9 cellular contexts compared by ENCODE assay signal in the genomic region with DNA sequence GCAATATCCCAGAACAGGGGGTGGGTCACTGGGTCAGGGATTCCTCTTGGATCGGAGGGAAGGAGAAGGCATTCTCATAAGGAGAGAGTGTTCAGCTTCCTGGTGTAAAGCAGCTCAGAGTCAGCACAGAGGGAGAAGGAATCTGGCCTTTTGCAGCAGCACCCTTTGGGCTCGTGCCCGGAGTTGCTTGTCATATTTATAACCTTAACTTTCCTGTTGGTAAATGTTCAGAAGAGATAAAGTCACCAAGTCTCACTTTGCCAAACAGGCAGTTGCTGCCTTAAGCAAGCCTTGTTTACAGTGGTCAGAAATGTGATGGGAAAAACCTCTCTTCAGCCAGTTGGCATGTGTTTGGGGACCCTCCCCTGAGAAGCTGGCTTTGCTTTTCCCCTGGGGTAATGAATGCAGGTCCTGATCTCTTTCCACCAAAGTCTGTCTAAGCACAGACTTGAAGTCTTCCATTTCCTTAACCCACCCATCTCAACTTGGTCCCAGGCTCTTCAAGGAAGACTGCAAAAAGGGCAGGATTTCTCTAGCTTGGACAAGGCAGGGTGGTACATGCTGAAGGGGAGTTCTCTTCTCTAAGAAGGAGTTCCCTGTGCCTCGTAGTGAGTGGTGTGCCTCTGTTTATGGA.
DNase-seq lines count a peak whose midpoint lies in the region; ATAC-seq, FAIRE-seq and TF ChIP-seq lines count a peak whose summit lies in the region.
"Had no signal": no experiment of that assay in that cellular context is flagged by ENCODE, and none has a peak within 500 bp of the region (broad histone marks: within the 10 kb centered on the region; RNA-seq: fewer than 3 reads in every experiment).

No MANE protein-coding gene starts in this region.

- DNase-seq in AG08395 (ENCODE audit: low spot score), result peak; percentile 85
- DNase-seq in T-helper 17 cell, result no peak
- peak; percentile 43 for DNase-seq in fibroblast of peridontal ligament (ENCODE audit: extremely low read depth)
- peak; percentile 81 to 92 (median 90) for DNase-seq in pancreas
- DNase-seq in iPS-NIHi7 (ENCODE audit: extremely low spot score), result no peak
- DNase-seq in DMS114 treated with DMSO at 0.1 percent for 48 hours (lab: John Stamatoyannopoulos, UW; ENCODE audit: unreplicated experiment), result no peak
- DNase-seq in SW480 (ENCODE audit: low spot score), result no peak
- DNase-seq: SHP77 treated with DMSO at 0.1 percent for 48 hours had no signal

- peaks cover 59 to 67% (median 60%) of the 10 kb centered on the region in 3 donors for H3K4me1 ChIP-seq in pancreas

- no peak overlapping the region for H3K4me3 Mint-ChIP-seq in T-helper 17 cell

- no peaks in the 10 kb centered on the region for H3K36me3 ChIP-seq in pancreas

- no peak for ATAC-seq in T-helper 17 cell
- peak; percentile 79 to 87 (median 83) for ATAC-seq in pancreas
- ATAC-seq in HG02870 (IDR thresholded peaks at IDR 0.05; ENCODE audit: unreplicated experiment), result no peak

- H3K9me3 ChIP-seq in T-helper 17 cell (ENCODE audit: control insufficient read depth, low read length, poor library complexity, severe bottlenecking) (no peaks in the 10 kb centered on the region), pancreas (no peaks in the 10 kb centered on the region)

- peak overlapping the region; percentile 67 to 94 (median 80) for H3K27ac ChIP-seq in pancreas

- H3K4me1 Mint-ChIP-seq in T-helper 17 cell, result peaks cover 12% of the 10 kb centered on the region

- no peak for TF ChIP-seq CTCF in pancreas (IDR thresholded peaks at IDR 0.05)

- FAIRE-seq in pancreas (lab: Jason Lieb, UNC), result peak; percentile 29

- no peaks in the 10 kb centered on the region for H3K27me3 ChIP-seq in pancreas

- no peaks in the 10 kb centered on the region for H3K27me3 Mint-ChIP-seq in T-helper 17 cell

- no peak overlapping the region for H3K4me3 ChIP-seq in pancreas

- H3K27ac Mint-ChIP-seq in T-helper 17 cell, result peak overlapping the region; percentile 21

- peaks cover 9% of the 10 kb centered on the region for H3K36me3 Mint-ChIP-seq in T-helper 17 cell (ENCODE audit: low read depth)

- WGBS in pancreas, 2 donors, result 7 to 10% methylated on average over 4 of the region's 4 CpGs

- intact Hi-C loops in pancreas (cut with DNase I), result loop anchor here in 1 of 3 donors (10.0 kb wide), 1 partner anchor 47 kb away; no protein-coding TSS in a partner anchor

Comparison
In these comparisons a context has a peak if more than half of its experiments do, and no peak if none do; other contexts are left out.
1. DNase-seq: peak in AG08395 (single experiment), fibroblast of peridontal ligament (single experiment) and pancreas (6 of 6); none in T-helper 17 cell (0 of 3), iPS-NIHi7 (single experiment), DMS114 treated with DMSO at 0.1 percent for 48 hours (single experiment) and SW480 (single experiment).
2. ATAC-seq: peak in pancreas (4 of 4); none in T-helper 17 cell (single experiment) and HG02870 (single experiment).